ENCODE assay signal across 25 cellular contexts in the genomic region with DNA sequence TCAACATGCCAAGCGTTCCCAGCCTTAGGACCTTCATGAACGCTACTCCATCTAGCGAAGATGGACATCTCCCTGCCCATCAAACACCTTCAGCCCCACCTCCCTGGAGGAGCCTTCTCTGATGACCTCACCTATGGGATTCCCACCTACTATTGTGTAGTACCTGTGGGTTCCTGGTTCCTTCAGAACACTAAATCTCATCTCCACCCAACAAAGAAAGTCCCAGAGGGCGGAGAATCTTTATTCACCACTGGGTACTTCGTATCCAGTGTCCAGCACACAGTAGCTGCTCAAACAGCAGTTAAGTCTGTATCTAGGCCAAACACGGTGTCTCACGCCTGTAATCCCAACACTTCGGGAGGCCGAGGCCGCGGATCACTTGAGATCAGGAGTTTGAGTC. TPM values are rescaled to one million over a fixed set of nuclear protein-coding genes. Genes with fewer than 3 reads are reported as not detected.
DNase-seq lines count a peak whose midpoint lies in the region; ATAC-seq, FAIRE-seq and TF ChIP-seq lines count a peak whose summit lies in the region.
"Had no signal": no experiment of that assay in that cellular context is flagged by ENCODE, and none has a peak within 500 bp of the region (broad histone marks: within the 10 kb centered on the region; RNA-seq: fewer than 3 reads in every experiment).

No MANE protein-coding gene starts in this region.

- no peaks in the 10 kb centered on the region for H3K23me2 ChIP-seq in H1 (ENCODE audit: low read depth, low read length)

- peak overlapping the region; percentile 25; the same call in 1 of the 2 replicates for H2BK15ac ChIP-seq in H1 (ENCODE audit: low read length)

- H4K8ac ChIP-seq in H1 (ENCODE audit: extremely low read depth, insufficient read depth, low read length), result no peak overlapping the region

- H3K27ac Mint-ChIP-seq in Calu3 (ENCODE audit: unreplicated experiment) (peak overlapping the region; percentile 56), type B pancreatic cell (peak overlapping the region; percentile 11)
- H3K27ac Mint-ChIP-seq in natural killer cell treated with Interleukin-12 subunit alpha and Interleukin-12 subunit beta and Interleukin-15 and Interleukin-18, amount 100 ng/mL, for 72 hours, result peak overlapping the region in 1 of 2 donors; percentile 41
- H3K27ac Mint-ChIP-seq: CD4-positive, alpha-beta memory T cell had no signal

- no peak for ATAC-seq in natural killer cell treated with Interleukin-12 subunit alpha and Interleukin-12 subunit beta and Interleukin-15 and Interleukin-18, amount 100 ng/mL, for 72 hours
- ATAC-seq: GM12878, HepG2, K562, Right ventricle myocardium inferior, SK-N-SH treated with all-trans-retinoic acid at 6 μM for 48 hours had no signal

- no peaks in the 10 kb centered on the region for H3K9me3 ChIP-seq in H1 (ENCODE audit: insufficient read depth in 2 of 2, low read depth in 1 of 2, low read length in 1 of 2)
- H3K9me3 ChIP-seq in esophagus squamous epithelium, result no peaks in the 10 kb centered on the region
- H3K9me3 ChIP-seq: MG63, SJCRH30 had no signal

- H4K5ac ChIP-seq in H1 (ENCODE audit: insufficient read length, low read depth, low read length), result no peak overlapping the region

- POLR2A ChIA-PET in H1 (lab: Charles Lee; ENCODE audit: partially characterized antibody), result interaction anchor here (1.3 to 2.3 kb wide), 2 partner anchors 10 to 12 kb away, joined by 3 to 8 read pairs; a partner anchor contains a TSS

- H3K4me3 Mint-ChIP-seq in Calu3 (ENCODE audit: low read depth, unreplicated experiment) (no peak overlapping the region), type B pancreatic cell (no peak overlapping the region)
- no peak overlapping the region for H3K4me3 Mint-ChIP-seq in natural killer cell treated with Interleukin-12 subunit alpha and Interleukin-12 subunit beta and Interleukin-15 and Interleukin-18, amount 100 ng/mL, for 72 hours
- H3K4me3 Mint-ChIP-seq: CD4-positive, alpha-beta memory T cell had no signal

- no peaks in the 10 kb centered on the region for H4K20me1 ChIP-seq in H1 (replicated peaks in 1 of 2; ENCODE audit: control insufficient read depth in 1 of 2, insufficient read depth in 2 of 2, low read length in 2 of 2)
- H4K20me1 ChIP-seq: BLaER1 had no signal

- H2BK5ac ChIP-seq in H1 (ENCODE audit: low read depth, low read length), result no peak overlapping the region

- TF ChIP-seq POLR2A in H1 (IDR thresholded peaks at IDR 0.05; ENCODE audit: control extremely low read depth in 1 of 2, low read depth in 2 of 2, low read length in 2 of 2) (no peak), esophagus squamous epithelium (IDR thresholded peaks at IDR 0.05) (no peak)

- no peak overlapping the region for H4K91ac ChIP-seq in H1 (replicated peaks; ENCODE audit: insufficient read length, low read length)

- TF ChIP-seq CTCF in Calu3 (IDR thresholded peaks at IDR 0.05; ENCODE audit: unreplicated experiment), result no peak
- TF ChIP-seq CTCF in H1 (IDR thresholded peaks at IDR 0.05; ENCODE audit: control extremely low read depth in 1 of 3, insufficient read depth in 1 of 3, low read depth in 1 of 3, low read length in 3 of 3), result no peak
- no peak for TF ChIP-seq CTCF in esophagus squamous epithelium (IDR thresholded peaks at IDR 0.05)
- no peak for TF ChIP-seq CTCF in type B pancreatic cell (conservative IDR thresholded peaks at IDR 0.05)

- H3K36me3 ChIP-seq in H1 (ENCODE audit: control insufficient read depth in 2 of 4, insufficient read depth in 4 of 4, low read length in 3 of 4) (no peaks in the 10 kb centered on the region; a peak in 1 of 8 replicates), esophagus squamous epithelium (peaks cover 0 to 6% (median 0%) of the 10 kb centered on the region in 3 donors)
- H3K36me3 ChIP-seq: BLaER1, MG63, SJCRH30 had no signal

- no peak overlapping the region for H3K23ac ChIP-seq in H1 (ENCODE audit: insufficient read length)

- no peak overlapping the region for H2BK120ac ChIP-seq in H1 (replicated peaks; ENCODE audit: low read depth, low read length)

- H3K4me1 Mint-ChIP-seq in Calu3 (ENCODE audit: low read depth, unreplicated experiment), result peaks cover 38% of the 10 kb centered on the region
- H3K4me1 Mint-ChIP-seq in type B pancreatic cell (ENCODE audit: unreplicated experiment), result peaks cover 24% of the 10 kb centered on the region
- H3K4me1 Mint-ChIP-seq in natural killer cell treated with Interleukin-12 subunit alpha and Interleukin-12 subunit beta and Interleukin-15 and Interleukin-18, amount 100 ng/mL, for 72 hours (ENCODE audit: low read depth in 2 of 2), result peaks cover 20% of the 10 kb centered on the region in 2 donors

- H3K27me3 Mint-ChIP-seq in Calu3 (ENCODE audit: unreplicated experiment), result no peaks in the 10 kb centered on the region
- no peaks in the 10 kb centered on the region for H3K27me3 Mint-ChIP-seq in type B pancreatic cell
- peaks cover 7 to 9% of the 10 kb centered on the region in 2 donors for H3K27me3 Mint-ChIP-seq in natural killer cell treated with Interleukin-12 subunit alpha and Interleukin-12 subunit beta and Interleukin-15 and Interleukin-18, amount 100 ng/mL, for 72 hours

- no peak overlapping the region for H2BK20ac ChIP-seq in H1 (ENCODE audit: low read length)

- H2AFZ ChIP-seq in H1 (ENCODE audit: low read length), result no peak overlapping the region
- H2AFZ ChIP-seq: GM23248, PC-9 had no signal

- H3K9ac ChIP-seq in H1 (replicated peaks in 1 of 4; ENCODE audit: extremely low read depth in 1 of 4, low read depth in 3 of 4, low read length in 3 of 4), result no peak overlapping the region
- H3K9ac ChIP-seq: BLaER1, GM23248 had no signal

- no TSS peak for BruUV-seq in Calu3 (replicated peaks; lab: Mats Ljungman, UMichigan)

- 97% methylated on average over 11 of the region's 11 CpGs; no CpG with 5 or more reads in 1 of the 2 experiments for WGBS in H1 (ENCODE audit: extremely low coverage in 1 of 2, insufficient coverage in 1 of 2, insufficient read length in 1 of 2, insufficient replicate concordance in 2 of 2, low coverage in 1 of 2, low lambda C conversion rate in 2 of 2, missing lambda C conversion rate in 1 of 2), 2 experiments
- WGBS in esophagus squamous epithelium, 2 donors, result 88 to 98% methylated on average over 9 to 10 of the region's 11 CpGs

- H3K9me3 Mint-ChIP-seq in Calu3 (ENCODE audit: low read depth, unreplicated experiment), result peaks cover 4% of the 10 kb centered on the region
- H3K9me3 Mint-ChIP-seq in type B pancreatic cell, result peaks cover 6% of the 10 kb centered on the region
- peaks cover 5% of the 10 kb centered on the region for H3K9me3 Mint-ChIP-seq in natural killer cell treated with Interleukin-12 subunit alpha and Interleukin-12 subunit beta and Interleukin-15 and Interleukin-18, amount 100 ng/mL, for 72 hours
- H3K9me3 Mint-ChIP-seq: CD4-positive, alpha-beta memory T cell had no signal

- no peak overlapping the region for H3K56ac ChIP-seq in H1 (replicated peaks; ENCODE audit: insufficient read length, low read depth, low read length)

- no peak overlapping the region for H3K14ac ChIP-seq in H1 (ENCODE audit: insufficient read length)

- DNase-seq in Calu3 (no peak), H1 (ENCODE audit: low read depth in 1 of 2, low spot score in 2 of 2) (no peak), esophagus squamous epithelium (lab: John Stamatoyannopoulos, UW) (no peak), type B pancreatic cell (ENCODE audit: extremely low spot score, unreplicated experiment) (no peak), KG1 (lab: John Stamatoyannopoulos, UW) (no peak)
- DNase-seq in stimulated activated CD4-positive, alpha-beta T cell treated with anti-CD3 and anti-CD28 coated beads, Interleukin-4, amount 100 ng/mL, for 4 hours, result no peak
- DNase-seq in natural killer cell treated with Interleukin-12 subunit alpha and Interleukin-12 subunit beta and Interleukin-15 and Interleukin-18, amount 100 ng/mL, for 72 hours (ENCODE audit: low spot score), result no peak
- DNase-seq: CD4-positive, alpha-beta memory T cell; COR-L47; GM23248; HCEC 1CT; MG63; NCI-H1694; NCI-H2081; NCI-H2227 treated with DMSO at 0.1 percent for 48 hours; NCI-H526 treated with DMSO at 0.1 percent for 48 hours; PC-9; SJCRH30 had no signal

- H3K27me3 ChIP-seq in H1 (replicated peaks in 1 of 4; ENCODE audit: control insufficient read depth in 3 of 4, extremely low read depth in 1 of 4, insufficient read depth in 3 of 4, low read length in 3 of 4) (no peaks in the 10 kb centered on the region), esophagus squamous epithelium (peaks cover 0 to 5% (median 0%) of the 10 kb centered on the region in 4 donors)
- H3K27me3 ChIP-seq: BLaER1, MG63, SJCRH30 had no signal

- H2BK12ac ChIP-seq in H1 (ENCODE audit: low read depth, low read length), result no peak overlapping the region; the same call in 1 of the 2 replicates

- TF ChIP-seq RAD21 in H1 (IDR thresholded peaks at IDR 0.05 in 1 of 2, conservative IDR thresholded peaks at IDR 0.05 in 1 of 2; ENCODE audit: low read depth in 2 of 2, low read length in 2 of 2), result no peak

- H3K18ac ChIP-seq in H1 (ENCODE audit: extremely low read depth, low read length), result 0 out of 2 replicates have a peak overlapping the region, but pooled peaks have one; percentile 26

- H3K4me1 ChIP-seq in H1 (replicated peaks in 1 of 4; ENCODE audit: control insufficient read depth in 3 of 4, insufficient read depth in 4 of 4, low read length in 3 of 4), result peaks cover 3 to 10% (median 5%) of the 10 kb centered on the region in 4 experiments
- H3K4me1 ChIP-seq in esophagus squamous epithelium, result peaks cover 4 to 67% (median 24%) of the 10 kb centered on the region in 3 donors
- H3K4me1 ChIP-seq: SJCRH30 had no signal

- H3K4me2 ChIP-seq in H1 (ENCODE audit: insufficient read depth in 1 of 2, low read depth in 2 of 2, low read length in 2 of 2), result no peak overlapping the region
- H3K4me2 ChIP-seq: BLaER1, PC-9 had no signal

- H3K4me3 ChIP-seq in H1 (ENCODE audit: extremely low read depth in 1 of 4, insufficient read depth in 2 of 4, low read depth in 3 of 4, low read length in 4 of 4) (no peak overlapping the region), esophagus squamous epithelium (no peak overlapping the region)
- H3K4me3 ChIP-seq: BLaER1, GM12878, GM23248, K562, MG63, PC-9, SJCRH30 had no signal

- CTCF ChIA-PET in Calu3 (lab: Charles Lee) (no interaction called here), H1 (lab: Charles Lee; ENCODE audit: partially characterized antibody) (no interaction called here)

- H3K36me3 Mint-ChIP-seq in Calu3 (ENCODE audit: insufficient read depth, unreplicated experiment) (peaks cover 32% of the 10 kb centered on the region), type B pancreatic cell (peaks cover 13% of the 10 kb centered on the region)
- H3K36me3 Mint-ChIP-seq in natural killer cell treated with Interleukin-12 subunit alpha and Interleukin-12 subunit beta and Interleukin-15 and Interleukin-18, amount 100 ng/mL, for 72 hours, result peaks cover 6% of the 10 kb centered on the region
- H3K36me3 Mint-ChIP-seq: CD4-positive, alpha-beta memory T cell had no signal

- no peak overlapping the region for H3K4ac ChIP-seq in H1 (replicated peaks; ENCODE audit: insufficient read length, low read depth, low read length)

- peak overlapping the region; percentile 70; the same call in 1 of the 2 replicates for H2AK5ac ChIP-seq in H1 (ENCODE audit: low read depth, low read length)

- FAIRE-seq in H1 (lab: Jason Lieb, UNC), result no peak
- FAIRE-seq: G401.6, GM12878, HepG2, K562 had no signal

- peaks cover 13 to 92% of the 10 kb centered on the region in 2 experiments for H3K79me2 ChIP-seq in H1 (ENCODE audit: control insufficient read depth in 1 of 2, insufficient read depth in 2 of 2, low read length in 2 of 2)

- no peak for TF ChIP-seq EP300 in H1 (IDR thresholded peaks at IDR 0.05; ENCODE audit: borderline replicate concordance in 1 of 2, low read depth in 2 of 2, low read length in 2 of 2)

- H3K27ac ChIP-seq in H1 (ENCODE audit: low read depth, low read length) (no peak overlapping the region), esophagus squamous epithelium (peak overlapping the region in 3 of 4 donors; percentile 80 to 96 (median 90))
- H3K27ac ChIP-seq: BLaER1, GM23248, SJCRH30 had no signal

- intact Hi-C loops in Calu3 (cut with micrococcal nuclease; ENCODE audit: unreplicated experiment) (no loop called here), esophagus squamous epithelium (cut with DNase I) (no loop called here)

- H3K79me1 ChIP-seq in H1 (ENCODE audit: low read depth, low read length), result peaks cover 6% of the 10 kb centered on the region

RNA-seq across cellular contexts. Expression of a gene that starts 10.1 kb away (rescaled TPM):
- total RNA-seq in Calu3 (2022) (86.6 and 106 TPM in 2 replicates), esophagus squamous epithelium (100 to 1,000 TPM in 2 of 4 donors, 10 to 100 TPM in 2; 94.6 to 197 (median 125) TPM), type B pancreatic cell (ENCODE audit: low replicate concordance) (53.5 and 97.1 TPM in 2 replicates)
- 73.1 and 78.9 TPM in 2 replicates for total RNA-seq in H1 (2021; fragmentation: NEBNext Ultra II Directional; extraction: Animal tissue kit (Norgen Biotek cat#: 25700))
- 42.8 and 67.6 TPM in 2 replicates for polyA plus RNA-seq in H1 (2011; rRNA removed)
- 66.0 TPM for polyA plus RNA-seq in H1 (2011; cell fraction: cytosol; rRNA removed)
- 101 TPM for polyA plus RNA-seq in H1 (2011; cell fraction: nucleus; rRNA removed)
- polyA plus RNA-seq in H1 (2012, experiment 1 of 2), result 31.2 to 39.0 TPM (median 33.4 TPM) in 4 replicates
- polyA plus RNA-seq in H1 (2012, experiment 2 of 2), result 15.2 TPM
- 49.4 TPM for polyA plus RNA-seq in H1 (2013, experiment 1 of 2)
- polyA plus RNA-seq in H1 (2013, experiment 2 of 2), result 50.7 TPM
- 41.2 and 61.3 TPM in 2 replicates for polyA minus RNA-seq in H1 (2011; rRNA and poly(A)+ RNA removed)
- 53.3 TPM for polyA minus RNA-seq in H1 (2011; cell fraction: cytosol; rRNA and poly(A)+ RNA removed)
- polyA minus RNA-seq in H1 (2011; cell fraction: nucleus; rRNA and poly(A)+ RNA removed), result 66.1 TPM
- 10 to 100 TPM in 1 of 2 donors, 1 to 10 TPM in 1; 8.5 to 15.4 TPM for total RNA-seq in natural killer cell treated with Interleukin-12 subunit alpha and Interleukin-12 subunit beta and Interleukin-15 and Interleukin-18, amount 100 ng/mL, for 72 hours
- total RNA-seq: SJCRH30 had no signal
